ENCODE assay signal across 1 cellular context in the genomic region with DNA sequence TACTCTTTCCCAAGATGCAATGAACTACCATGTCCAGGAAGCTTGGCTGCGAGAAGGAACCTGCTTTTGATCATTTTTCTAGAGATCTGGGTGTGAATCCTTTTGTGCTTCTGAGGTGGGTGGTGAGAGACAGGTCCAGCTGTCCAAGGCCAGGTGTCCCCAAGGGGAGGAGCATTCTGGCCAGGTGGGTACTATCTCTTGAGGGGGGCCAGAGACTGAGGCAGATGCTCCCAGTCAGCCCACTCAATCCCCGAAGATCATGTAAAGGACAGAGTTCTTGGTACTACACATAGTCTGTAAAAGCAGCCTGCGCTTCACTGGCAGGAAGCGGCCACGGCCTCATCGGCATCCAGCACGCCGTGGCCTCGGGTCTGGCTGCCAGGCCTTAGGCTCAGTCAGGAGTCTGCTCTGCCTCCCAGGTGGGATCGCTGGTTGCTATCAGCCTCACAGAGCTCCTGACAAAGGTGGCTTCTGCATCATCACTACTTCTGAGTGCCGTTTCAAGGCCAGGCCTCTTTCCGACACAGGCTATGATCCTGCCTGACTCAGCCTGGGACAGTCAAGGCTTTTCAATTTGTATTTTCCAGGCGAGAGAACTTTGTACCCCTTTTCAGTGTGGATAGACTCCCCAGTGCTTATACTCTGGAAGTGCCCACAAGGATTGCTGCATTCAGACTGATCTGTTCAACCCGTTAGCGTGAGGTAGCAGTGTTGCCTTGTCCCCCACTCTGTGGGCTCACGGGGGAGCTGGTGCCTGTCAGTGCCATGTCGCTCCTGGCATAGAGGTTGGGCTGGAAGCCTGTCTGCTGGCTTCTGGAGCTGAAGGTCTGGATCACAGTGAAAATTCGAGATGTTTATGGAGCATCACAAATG.
TF ChIP-seq lines count a peak whose summit lies in the region.

No MANE protein-coding gene starts in this region.

TF ChIP-seq in HepG2, 621 proteins besides CTCF, POLR2A, EP300 and RAD21 (continued from another document and continues in another):
- no peak for TF ChIP-seq BRCA1 (CRISPR knock-in tag; IDR thresholded peaks at IDR 0.05)
- TF ChIP-seq CHD2 (IDR thresholded peaks at IDR 0.05; ENCODE audit: low read depth, low read length): no peak
- no peak for TF ChIP-seq EHMT2 (IDR thresholded peaks at IDR 0.05; ENCODE audit: borderline replicate concordance, low read depth, low read length)
- TF ChIP-seq, protein P1, sequence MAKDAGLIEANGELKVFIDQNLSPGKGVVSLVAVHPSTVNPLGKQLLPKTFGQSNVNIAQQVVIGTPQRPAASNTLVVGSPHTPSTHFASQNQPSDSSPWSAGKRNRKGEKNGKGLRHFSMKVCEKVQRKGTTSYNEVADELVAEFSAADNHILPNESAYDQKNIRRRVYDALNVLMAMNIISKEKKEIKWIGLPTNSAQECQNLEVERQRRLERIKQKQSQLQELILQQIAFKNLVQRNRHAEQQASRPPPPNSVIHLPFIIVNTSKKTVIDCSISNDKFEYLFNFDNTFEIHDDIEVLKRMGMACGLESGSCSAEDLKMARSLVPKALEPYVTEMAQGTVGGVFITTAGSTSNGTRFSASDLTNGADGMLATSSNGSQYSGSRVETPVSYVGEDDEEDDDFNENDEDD (CRISPR knock-in tag; IDR thresholded peaks at IDR 0.05; ENCODE audit: borderline replicate concordance): no peak
- TF ChIP-seq SMARCC2 (IDR thresholded peaks at IDR 0.05): no peak
- no peak for TF ChIP-seq ATM (IDR thresholded peaks at IDR 0.05; ENCODE audit: borderline replicate concordance)
- no peak for TF ChIP-seq MAFF (IDR thresholded peaks at IDR 0.05; ENCODE audit: low read depth, low read length)
- no peak; the same call in 1 of the 2 replicates for TF ChIP-seq KLF13 (CRISPR knock-in tag; IDR thresholded peaks at IDR 0.05)
- no peak for TF ChIP-seq ZNF101 (CRISPR knock-in tag; IDR thresholded peaks at IDR 0.05; ENCODE audit: borderline replicate concordance, low read depth)
- TF ChIP-seq, protein P2, sequence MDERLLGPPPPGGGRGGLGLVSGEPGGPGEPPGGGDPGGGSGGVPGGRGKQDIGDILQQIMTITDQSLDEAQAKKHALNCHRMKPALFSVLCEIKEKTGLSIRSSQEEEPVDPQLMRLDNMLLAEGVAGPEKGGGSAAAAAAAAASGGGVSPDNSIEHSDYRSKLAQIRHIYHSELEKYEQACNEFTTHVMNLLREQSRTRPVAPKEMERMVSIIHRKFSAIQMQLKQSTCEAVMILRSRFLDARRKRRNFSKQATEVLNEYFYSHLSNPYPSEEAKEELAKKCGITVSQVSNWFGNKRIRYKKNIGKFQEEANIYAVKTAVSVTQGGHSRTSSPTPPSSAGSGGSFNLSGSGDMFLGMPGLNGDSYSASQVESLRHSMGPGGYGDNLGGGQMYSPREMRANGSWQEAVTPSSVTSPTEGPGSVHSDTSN (CRISPR knock-in tag; IDR thresholded peaks at IDR 0.05): no peak
- no peak; the same call in none of the 2 replicates for TF ChIP-seq ZSCAN31 (CRISPR knock-in tag; IDR thresholded peaks at IDR 0.05; ENCODE audit: low read depth)
- TF ChIP-seq TP53 (CRISPR knock-in tag; conservative IDR thresholded peaks at IDR 0.05): no peak
- no peak for TF ChIP-seq ZNF451 (CRISPR knock-in tag; IDR thresholded peaks at IDR 0.05)
- TF ChIP-seq ZNF10 (CRISPR knock-in tag; IDR thresholded peaks at IDR 0.05; ENCODE audit: borderline replicate concordance, low read depth): no peak
- no peak for TF ChIP-seq IRX3 (CRISPR knock-in tag; IDR thresholded peaks at IDR 0.05; ENCODE audit: borderline replicate concordance, low read depth)
- no peak for TF ChIP-seq ZNF136 (CRISPR knock-in tag; IDR thresholded peaks at IDR 0.05; ENCODE audit: low read depth)
- TF ChIP-seq KLF16 (CRISPR knock-in tag; IDR thresholded peaks at IDR 0.05): no peak; a peak in 1 of 4 replicates
- TF ChIP-seq SETDB1 (CRISPR knock-in tag; IDR thresholded peaks at IDR 0.05; ENCODE audit: borderline replicate concordance): no peak
- TF ChIP-seq, protein P3, sequence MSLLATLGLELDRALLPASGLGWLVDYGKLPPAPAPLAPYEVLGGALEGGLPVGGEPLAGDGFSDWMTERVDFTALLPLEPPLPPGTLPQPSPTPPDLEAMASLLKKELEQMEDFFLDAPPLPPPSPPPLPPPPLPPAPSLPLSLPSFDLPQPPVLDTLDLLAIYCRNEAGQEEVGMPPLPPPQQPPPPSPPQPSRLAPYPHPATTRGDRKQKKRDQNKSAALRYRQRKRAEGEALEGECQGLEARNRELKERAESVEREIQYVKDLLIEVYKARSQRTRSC (CRISPR knock-in tag; IDR thresholded peaks at IDR 0.05; ENCODE audit: low read depth): no peak
- TF ChIP-seq ZSCAN30 (CRISPR knock-in tag; IDR thresholded peaks at IDR 0.05): no peak
- TF ChIP-seq HMG20A (CRISPR knock-in tag; IDR thresholded peaks at IDR 0.05; ENCODE audit: borderline replicate concordance): no peak
- TF ChIP-seq, protein P4, sequence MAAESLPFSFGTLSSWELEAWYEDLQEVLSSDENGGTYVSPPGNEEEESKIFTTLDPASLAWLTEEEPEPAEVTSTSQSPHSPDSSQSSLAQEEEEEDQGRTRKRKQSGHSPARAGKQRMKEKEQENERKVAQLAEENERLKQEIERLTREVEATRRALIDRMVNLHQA (CRISPR knock-in tag; IDR thresholded peaks at IDR 0.05): no peak
- peak; percentile 39; the same call in 1 of the 2 replicates for TF ChIP-seq CEBPB (IDR thresholded peaks at IDR 0.05; ENCODE audit: borderline replicate concordance, low read depth, low read length)
- no peak for TF ChIP-seq ZNF496 (CRISPR knock-in tag; IDR thresholded peaks at IDR 0.05; ENCODE audit: insufficient replicate concordance)
- no peak for TF ChIP-seq ZNF670 (CRISPR knock-in tag; IDR thresholded peaks at IDR 0.05; ENCODE audit: borderline replicate concordance)
- TF ChIP-seq, protein P5, sequence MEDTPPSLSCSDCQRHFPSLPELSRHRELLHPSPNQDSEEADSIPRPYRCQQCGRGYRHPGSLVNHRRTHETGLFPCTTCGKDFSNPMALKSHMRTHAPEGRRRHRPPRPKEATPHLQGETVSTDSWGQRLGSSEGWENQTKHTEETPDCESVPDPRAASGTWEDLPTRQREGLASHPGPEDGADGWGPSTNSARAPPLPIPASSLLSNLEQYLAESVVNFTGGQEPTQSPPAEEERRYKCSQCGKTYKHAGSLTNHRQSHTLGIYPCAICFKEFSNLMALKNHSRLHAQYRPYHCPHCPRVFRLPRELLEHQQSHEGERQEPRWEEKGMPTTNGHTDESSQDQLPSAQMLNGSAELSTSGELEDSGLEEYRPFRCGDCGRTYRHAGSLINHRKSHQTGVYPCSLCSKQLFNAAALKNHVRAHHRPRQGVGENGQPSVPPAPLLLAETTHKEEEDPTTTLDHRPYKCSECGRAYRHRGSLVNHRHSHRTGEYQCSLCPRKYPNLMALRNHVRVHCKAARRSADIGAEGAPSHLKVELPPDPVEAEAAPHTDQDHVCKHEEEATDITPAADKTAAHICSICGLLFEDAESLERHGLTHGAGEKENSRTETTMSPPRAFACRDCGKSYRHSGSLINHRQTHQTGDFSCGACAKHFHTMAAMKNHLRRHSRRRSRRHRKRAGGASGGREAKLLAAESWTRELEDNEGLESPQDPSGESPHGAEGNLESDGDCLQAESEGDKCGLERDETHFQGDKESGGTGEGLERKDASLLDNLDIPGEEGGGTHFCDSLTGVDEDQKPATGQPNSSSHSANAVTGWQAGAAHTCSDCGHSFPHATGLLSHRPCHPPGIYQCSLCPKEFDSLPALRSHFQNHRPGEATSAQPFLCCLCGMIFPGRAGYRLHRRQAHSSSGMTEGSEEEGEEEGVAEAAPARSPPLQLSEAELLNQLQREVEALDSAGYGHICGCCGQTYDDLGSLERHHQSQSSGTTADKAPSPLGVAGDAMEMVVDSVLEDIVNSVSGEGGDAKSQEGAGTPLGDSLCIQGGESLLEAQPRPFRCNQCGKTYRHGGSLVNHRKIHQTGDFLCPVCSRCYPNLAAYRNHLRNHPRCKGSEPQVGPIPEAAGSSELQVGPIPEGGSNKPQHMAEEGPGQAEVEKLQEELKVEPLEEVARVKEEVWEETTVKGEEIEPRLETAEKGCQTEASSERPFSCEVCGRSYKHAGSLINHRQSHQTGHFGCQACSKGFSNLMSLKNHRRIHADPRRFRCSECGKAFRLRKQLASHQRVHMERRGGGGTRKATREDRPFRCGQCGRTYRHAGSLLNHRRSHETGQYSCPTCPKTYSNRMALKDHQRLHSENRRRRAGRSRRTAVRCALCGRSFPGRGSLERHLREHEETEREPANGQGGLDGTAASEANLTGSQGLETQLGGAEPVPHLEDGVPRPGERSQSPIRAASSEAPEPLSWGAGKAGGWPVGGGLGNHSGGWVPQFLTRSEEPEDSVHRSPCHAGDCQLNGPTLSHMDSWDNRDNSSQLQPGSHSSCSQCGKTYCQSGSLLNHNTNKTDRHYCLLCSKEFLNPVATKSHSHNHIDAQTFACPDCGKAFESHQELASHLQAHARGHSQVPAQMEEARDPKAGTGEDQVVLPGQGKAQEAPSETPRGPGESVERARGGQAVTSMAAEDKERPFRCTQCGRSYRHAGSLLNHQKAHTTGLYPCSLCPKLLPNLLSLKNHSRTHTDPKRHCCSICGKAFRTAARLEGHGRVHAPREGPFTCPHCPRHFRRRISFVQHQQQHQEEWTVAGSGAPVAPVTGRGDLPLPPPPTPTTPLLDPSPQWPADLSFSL (CRISPR knock-in tag; IDR thresholded peaks at IDR 0.05): no peak
- no peak for TF ChIP-seq ZNF264 (CRISPR knock-in tag; IDR thresholded peaks at IDR 0.05)
- TF ChIP-seq SOX5 (CRISPR knock-in tag; IDR thresholded peaks at IDR 0.05; ENCODE audit: borderline replicate concordance): peak; percentile 31; the same call in 1 of the 2 replicates
- TF ChIP-seq, protein P6, sequence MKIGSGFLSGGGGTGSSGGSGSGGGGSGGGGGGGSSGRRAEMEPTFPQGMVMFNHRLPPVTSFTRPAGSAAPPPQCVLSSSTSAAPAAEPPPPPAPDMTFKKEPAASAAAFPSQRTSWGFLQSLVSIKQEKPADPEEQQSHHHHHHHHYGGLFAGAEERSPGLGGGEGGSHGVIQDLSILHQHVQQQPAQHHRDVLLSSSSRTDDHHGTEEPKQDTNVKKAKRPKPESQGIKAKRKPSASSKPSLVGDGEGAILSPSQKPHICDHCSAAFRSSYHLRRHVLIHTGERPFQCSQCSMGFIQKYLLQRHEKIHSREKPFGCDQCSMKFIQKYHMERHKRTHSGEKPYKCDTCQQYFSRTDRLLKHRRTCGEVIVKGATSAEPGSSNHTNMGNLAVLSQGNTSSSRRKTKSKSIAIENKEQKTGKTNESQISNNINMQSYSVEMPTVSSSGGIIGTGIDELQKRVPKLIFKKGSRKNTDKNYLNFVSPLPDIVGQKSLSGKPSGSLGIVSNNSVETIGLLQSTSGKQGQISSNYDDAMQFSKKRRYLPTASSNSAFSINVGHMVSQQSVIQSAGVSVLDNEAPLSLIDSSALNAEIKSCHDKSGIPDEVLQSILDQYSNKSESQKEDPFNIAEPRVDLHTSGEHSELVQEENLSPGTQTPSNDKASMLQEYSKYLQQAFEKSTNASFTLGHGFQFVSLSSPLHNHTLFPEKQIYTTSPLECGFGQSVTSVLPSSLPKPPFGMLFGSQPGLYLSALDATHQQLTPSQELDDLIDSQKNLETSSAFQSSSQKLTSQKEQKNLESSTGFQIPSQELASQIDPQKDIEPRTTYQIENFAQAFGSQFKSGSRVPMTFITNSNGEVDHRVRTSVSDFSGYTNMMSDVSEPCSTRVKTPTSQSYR (CRISPR knock-in tag; IDR thresholded peaks at IDR 0.05; ENCODE audit: borderline replicate concordance): no peak
- TF ChIP-seq, protein P7, sequence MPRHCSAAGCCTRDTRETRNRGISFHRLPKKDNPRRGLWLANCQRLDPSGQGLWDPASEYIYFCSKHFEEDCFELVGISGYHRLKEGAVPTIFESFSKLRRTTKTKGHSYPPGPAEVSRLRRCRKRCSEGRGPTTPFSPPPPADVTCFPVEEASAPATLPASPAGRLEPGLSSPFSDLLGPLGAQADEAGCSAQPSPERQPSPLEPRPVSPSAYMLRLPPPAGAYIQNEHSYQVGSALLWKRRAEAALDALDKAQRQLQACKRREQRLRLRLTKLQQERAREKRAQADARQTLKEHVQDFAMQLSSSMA (CRISPR knock-in tag; IDR thresholded peaks at IDR 0.05): peak; percentile 80; the same call in 1 of the 2 replicates
- no peak for TF ChIP-seq FOXM1 (CRISPR knock-in tag; IDR thresholded peaks at IDR 0.05)
- TF ChIP-seq ZIK1 (CRISPR knock-in tag; IDR thresholded peaks at IDR 0.05; ENCODE audit: borderline replicate concordance, low read depth): no peak
- TF ChIP-seq, protein P8, sequence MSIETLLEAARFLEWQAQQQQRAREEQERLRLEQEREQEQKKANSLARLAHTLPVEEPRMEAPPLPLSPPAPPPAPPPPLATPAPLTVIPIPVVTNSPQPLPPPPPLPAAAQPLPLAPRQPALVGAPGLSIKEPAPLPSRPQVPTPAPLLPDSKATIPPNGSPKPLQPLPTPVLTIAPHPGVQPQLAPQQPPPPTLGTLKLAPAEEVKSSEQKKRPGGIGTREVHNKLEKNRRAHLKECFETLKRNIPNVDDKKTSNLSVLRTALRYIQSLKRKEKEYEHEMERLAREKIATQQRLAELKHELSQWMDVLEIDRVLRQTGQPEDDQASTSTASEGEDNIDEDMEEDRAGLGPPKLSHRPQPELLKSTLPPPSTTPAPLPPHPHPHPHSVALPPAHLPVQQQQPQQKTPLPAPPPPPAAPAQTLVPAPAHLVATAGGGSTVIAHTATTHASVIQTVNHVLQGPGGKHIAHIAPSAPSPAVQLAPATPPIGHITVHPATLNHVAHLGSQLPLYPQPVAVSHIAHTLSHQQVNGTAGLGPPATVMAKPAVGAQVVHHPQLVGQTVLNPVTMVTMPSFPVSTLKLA (IDR thresholded peaks at IDR 0.05): no peak
- no peak for TF ChIP-seq ZNF263 (CRISPR knock-in tag; IDR thresholded peaks at IDR 0.05)
- TF ChIP-seq ZNF788 (CRISPR knock-in tag; IDR thresholded peaks at IDR 0.05; ENCODE audit: borderline replicate concordance): no peak; the same call in 1 of the 2 replicates
- TF ChIP-seq MXD4 (CRISPR knock-in tag; IDR thresholded peaks at IDR 0.05): no peak
- no peak for TF ChIP-seq ZBTB3 (CRISPR knock-in tag; IDR thresholded peaks at IDR 0.05; ENCODE audit: borderline replicate concordance, low read depth)
- no peak for TF ChIP-seq ZNF350 (CRISPR knock-in tag; IDR thresholded peaks at IDR 0.05; ENCODE audit: borderline replicate concordance, low read depth)
- TF ChIP-seq ZNF776 (CRISPR knock-in tag; IDR thresholded peaks at IDR 0.05): no peak
- no peak for TF ChIP-seq ZNF253 (CRISPR knock-in tag; IDR thresholded peaks at IDR 0.05; ENCODE audit: borderline replicate concordance)
- TF ChIP-seq HMG20B (CRISPR knock-in tag; conservative IDR thresholded peaks at IDR 0.05): no peak
- no peak for TF ChIP-seq BORCS8-MEF2B (CRISPR knock-in tag; IDR thresholded peaks at IDR 0.05)
- TF ChIP-seq XRCC5 (optimal IDR thresholded peaks at IDR 0.05; ENCODE audit: low read length): peak; percentile 49
- no peak for TF ChIP-seq FOXA1 (IDR thresholded peaks at IDR 0.05)
- TF ChIP-seq FOXA1 (CRISPR knock-in tag; IDR thresholded peaks at IDR 0.05): no peak
- no peak for TF ChIP-seq ZZZ3 (CRISPR knock-in tag; IDR thresholded peaks at IDR 0.05; ENCODE audit: borderline replicate concordance)
- no peak for TF ChIP-seq HES4 (CRISPR knock-in tag; IDR thresholded peaks at IDR 0.05; ENCODE audit: borderline replicate concordance)
- TF ChIP-seq TMF1 (CRISPR knock-in tag; IDR thresholded peaks at IDR 0.05; ENCODE audit: low read depth): 0 out of 2 replicates have a peak, but pooled peaks have one; percentile 34
- TF ChIP-seq ZNF501 (CRISPR knock-in tag; IDR thresholded peaks at IDR 0.05): no peak
